In genomic region chr1:66932291-66932690, GRCh38 we compare ENCODE assay signal across 11 cellular contexts. TPM values are rescaled to one million over a fixed set of nuclear protein-coding genes. Genes with fewer than 3 reads are reported as not detected.
DNase-seq lines count a peak whose midpoint lies in the region; ATAC-seq, FAIRE-seq and TF ChIP-seq lines count a peak whose summit lies in the region.
"Had no signal": no experiment of that assay in that cellular context is flagged by ENCODE, and none has a peak within 500 bp of the region (broad histone marks: within the 10 kb centered on the region; RNA-seq: fewer than 3 reads in every experiment).

No MANE protein-coding gene starts in this region.

- H3K4me3 ChIP-seq in Caco-2 (ENCODE audit: low read depth, low read length) (no peak overlapping the region), K562 (peak overlapping the region; percentile 36), dorsolateral prefrontal cortex (peak overlapping the region in 18 of 59 donors; percentile 2 to 90 (median 83))

- H3K4me2 ChIP-seq in K562 (ENCODE audit: insufficient read depth, low read length): peak overlapping the region; percentile 56

- H3K4me3 Mint-ChIP-seq in Caco-2 (ENCODE audit: unreplicated experiment) (peak overlapping the region; percentile 83), nephron (peak overlapping the region; percentile 38 to 76 (median 39))

- H3K27ac Mint-ChIP-seq in Caco-2 (ENCODE audit: unreplicated experiment): no peak overlapping the region
- peak overlapping the region in 1 of 3 experiments; percentile 4 for H3K27ac Mint-ChIP-seq in nephron

- CTCF ChIA-PET in Caco-2 (lab: Charles Lee): no interaction called here
- CTCF ChIA-PET in K562 (lab: Yijun Ruan, JAX; ENCODE audit: low intra/inter-chr PET ratio): no interaction called here

- H3K9me1 ChIP-seq in K562 (ENCODE audit: control insufficient read depth, insufficient read depth, low read length): no peaks in the 10 kb centered on the region

- H2AFZ ChIP-seq in K562 (ENCODE audit: low read depth, low read length): no peak overlapping the region

- BruUV-seq in Caco-2 (replicated peaks; lab: Mats Ljungman, UMichigan) (no TSS peak), K562 (replicated peaks; lab: Mats Ljungman, UMichigan) (no TSS peak)

- no peak for TF ChIP-seq CTCF in Caco-2 (IDR thresholded peaks at IDR 0.05; ENCODE audit: insufficient read depth in 1 of 2, low read depth in 1 of 2, low read length in 1 of 2, severe bottlenecking in 1 of 2, unreplicated experiment in 1 of 2)
- no peak for TF ChIP-seq CTCF in K562 (IDR thresholded peaks at IDR 0.05 in 2 of 3, conservative IDR thresholded peaks at IDR 0.05 in 1 of 3; ENCODE audit: insufficient read depth in 2 of 3, low read depth in 1 of 3, low read length in 3 of 3)
- no peak for TF ChIP-seq CTCF in nephron (IDR thresholded peaks at IDR 0.05; ENCODE audit: unreplicated experiment in 3 of 3)
- TF ChIP-seq CTCF in dorsolateral prefrontal cortex (IDR thresholded peaks at IDR 0.05 in 54 of 56, conservative IDR thresholded peaks at IDR 0.05 in 2 of 56; ENCODE audit: low read depth in 1 of 56, partially characterized antibody in 56 of 56): no peak

- H3K27ac ChIP-seq in K562 (ENCODE audit: extremely low read depth, low read depth, low read length) (peak overlapping the region; percentile 89; the same call in 2 of the 3 replicates), dorsolateral prefrontal cortex (no peak overlapping the region)

- WGBS in K562 (ENCODE audit: insufficient coverage, low coverage, missing lambda C conversion rate): 0% methylated on average over 2 of the region's 2 CpGs

- in situ Hi-C loops in K562 (cut with MboI): no loop called here

- no peaks in the 10 kb centered on the region for H3K27me3 ChIP-seq in Caco-2 (replicated peaks; ENCODE audit: control insufficient read depth, insufficient read depth, low read length)
- no peaks in the 10 kb centered on the region for H3K27me3 ChIP-seq in K562 (ENCODE audit: control insufficient read depth in 2 of 2, insufficient read depth in 2 of 2, low read length in 2 of 2)
- no peaks in the 10 kb centered on the region for H3K27me3 ChIP-seq in dorsolateral prefrontal cortex

- no peak for ATAC-seq in K562
- ATAC-seq in HG02885 (IDR thresholded peaks at IDR 0.05; ENCODE audit: poor library complexity, unreplicated experiment): no peak

- TF ChIP-seq RAD21 in K562 (CRISPR knock-in tag; conservative IDR thresholded peaks at IDR 0.05 in 1 of 2, IDR thresholded peaks at IDR 0.05 in 1 of 2): no peak

- no peaks in the 10 kb centered on the region for H3K9me3 ChIP-seq in Caco-2
- H3K9me3 ChIP-seq in K562 (replicated peaks; ENCODE audit: control insufficient read depth, insufficient read depth, low read depth, low read length): no peaks in the 10 kb centered on the region

- H3K36me3 Mint-ChIP-seq in Caco-2 (ENCODE audit: insufficient read depth, unreplicated experiment) (no peaks in the 10 kb centered on the region), nephron (ENCODE audit: low read depth) (no peaks in the 10 kb centered on the region)

- POLR2A ChIA-PET in Caco-2 (lab: Charles Lee): no interaction called here
- POLR2A ChIA-PET in K562 (lab: Yijun Ruan, JAX): no interaction called here

- no peaks in the 10 kb centered on the region for H4K20me1 ChIP-seq in K562 (replicated peaks; ENCODE audit: control insufficient read depth, insufficient read depth, low read length)

- H3K27me3 Mint-ChIP-seq in Caco-2 (ENCODE audit: insufficient read depth, unreplicated experiment) (no peaks in the 10 kb centered on the region), nephron (ENCODE audit: low read depth) (no peaks in the 10 kb centered on the region)

- TF ChIP-seq POLR2A in K562 (conservative IDR thresholded peaks at IDR 0.05): no peak

- FAIRE-seq in K562 (lab: Jason Lieb, UNC): no peak
- FAIRE-seq: H54 had no signal

- peaks cover 11% of the 10 kb centered on the region for H3K4me1 Mint-ChIP-seq in Caco-2 (ENCODE audit: low read depth, unreplicated experiment)
- peaks cover 29% of the 10 kb centered on the region for H3K4me1 Mint-ChIP-seq in nephron

- H3K9me3 Mint-ChIP-seq in Caco-2 (ENCODE audit: unreplicated experiment) (no peaks in the 10 kb centered on the region), nephron (no peaks in the 10 kb centered on the region)

- no peak for DNase-seq in Caco-2
- DNase-seq in KG1 (lab: John Stamatoyannopoulos, UW): peak; percentile 30
- no peak for DNase-seq in K562 (ENCODE audit: extremely low read depth in 1 of 4, low spot score in 3 of 4)
- no peak for DNase-seq in dorsolateral prefrontal cortex
- no peak for DNase-seq in LoVo (ENCODE audit: low spot score)
- no peak for DNase-seq in globus pallidus (ENCODE audit: low spot score)
- DNase-seq: MV-4-11, T-helper 9 cell had no signal

- H3K4me1 ChIP-seq in Caco-2 (peaks cover 7% of the 10 kb centered on the region; the same call in 1 of the 2 replicates), K562 (replicated peaks in 1 of 2; ENCODE audit: control insufficient read depth in 2 of 2, insufficient read depth in 2 of 2, low read length in 2 of 2) (peaks cover 8 to 21% of the 10 kb centered on the region in 2 experiments; a peak in 4 of 5 replicates)

- peak overlapping the region in 1 of 2 experiments; percentile 88; a peak in 2 of 4 replicates for H3K9ac ChIP-seq in K562 (ENCODE audit: insufficient read depth in 1 of 2, low read depth in 2 of 2, low read length in 2 of 2)

- H3K36me3 ChIP-seq in Caco-2 (ENCODE audit: control insufficient read depth, insufficient read depth, low read length) (no peaks in the 10 kb centered on the region), K562 (ENCODE audit: control insufficient read depth, insufficient read depth, low read length) (peaks cover 2% of the 10 kb centered on the region; the same call in 1 of the 3 replicates)

- intact Hi-C loops in Caco-2 (cut with micrococcal nuclease; ENCODE audit: unreplicated experiment) (loop anchor here (10.0 kb wide), 2 partner anchors 123 to 167 kb away; partner anchors contain the start of gene SLC35D1), K562 (cut with micrococcal nuclease) (loop anchor here (5.0 to 10.0 kb wide), 2 partner anchors 755 to 1457 kb away; partner anchors contain the start of gene GADD45A), dorsolateral prefrontal cortex (cut with DNase I) (no loop called here)

- peaks cover 98% of the 10 kb centered on the region for H3K79me2 ChIP-seq in K562 (ENCODE audit: control insufficient read depth, insufficient read depth, low read length)

- TF ChIP-seq EP300 in K562 (IDR thresholded peaks at IDR 0.05; ENCODE audit: low read length): no peak

RNA-seq across cellular contexts. Expression of gene MIER1, which starts 7.5 kb away (rescaled TPM):
- total RNA-seq in Caco-2 (2022): 12.3 and 17.2 TPM in 2 replicates
- total RNA-seq in K562 (2011; cell fraction: chromatin; rRNA removed; ENCODE audit: low replicate concordance): 20.1 and 103 TPM in 2 replicates
- 10.7 and 14.5 TPM in 2 replicates for total RNA-seq in K562 (2011; cell fraction: nucleolus; rRNA removed)
- total RNA-seq in K562 (2011; cell fraction: nucleoplasm; rRNA removed): 40.5 and 69.3 TPM in 2 replicates
- 14.7 and 17.6 TPM in 2 replicates for total RNA-seq in K562 (2014; rRNA removed)
- 34.8 and 41.3 TPM in 2 replicates for total RNA-seq in K562 (2014; rRNA removed; fragmentation: Illumina TruSeq; extraction: Trizol)
- 28.7 and 28.9 TPM in 2 replicates for total RNA-seq in K562 (2015; rRNA removed; fragmentation: Illumina TruSeq; extraction: Trizol)
- total RNA-seq in K562 (2021): 23.1 and 23.7 TPM in 2 replicates
- 13.5 and 16.3 TPM in 2 replicates for polyA plus RNA-seq in K562 (2011; rRNA removed)
- polyA plus RNA-seq in K562 (2011; cell fraction: cytosol; rRNA removed): 1.7 and 4.6 TPM in 2 replicates
- polyA plus RNA-seq in K562 (2011; cell fraction: nucleus; rRNA removed): 9.3 and 12.9 TPM in 2 replicates
- 10.5 and 15.0 TPM in 2 replicates for polyA plus RNA-seq in K562 (2012)
- polyA plus RNA-seq in K562 (2014; fragmentation: Illumina TruSeq; extraction: Trizol): 16.4 and 18.4 TPM in 2 replicates
- 10 to 100 TPM; 21.5 to 23.7 TPM for polyA plus RNA-seq in K562 (2014; fragmentation: Nextera tagmentation; extraction: Ambion mirVana)
- polyA plus RNA-seq in K562 (2014; rRNA removed): 13.7 and 13.9 TPM in 2 replicates
- 55.8 and 70.1 TPM in 2 replicates for polyA minus RNA-seq in K562 (2011; rRNA and poly(A)+ RNA removed)
- polyA minus RNA-seq in K562 (2011; cell fraction: cytosol; rRNA and poly(A)+ RNA removed): 17.5 and 20.6 TPM in 2 replicates
- polyA minus RNA-seq in K562 (2011; cell fraction: nucleus; rRNA and poly(A)+ RNA removed): 28.3 and 43.8 TPM in 2 replicates
- total RNA-seq in dorsolateral prefrontal cortex: 10 to 100 TPM; 25.1 to 40.5 (median 32.1) TPM

RNA-seq across cellular contexts. Expression of gene DNAI4, which starts 7.6 kb away (rescaled TPM):
- 0.84 and 1.4 TPM in 2 replicates for total RNA-seq in Caco-2 (2022)
- total RNA-seq in K562 (2011; cell fraction: chromatin; rRNA removed; ENCODE audit: low replicate concordance): 0.32 and 2.8 TPM in 2 replicates
- total RNA-seq in K562 (2011; cell fraction: nucleolus; rRNA removed): 0.13 and 0.17 TPM in 2 replicates
- 1.2 and 2.4 TPM in 2 replicates for total RNA-seq in K562 (2011; cell fraction: nucleoplasm; rRNA removed)
- 0.73 TPM in 1 of 2 replicates, not detected in the other for total RNA-seq in K562 (2014; rRNA removed)
- 2.9 and 3.5 TPM in 2 replicates for total RNA-seq in K562 (2014; rRNA removed; fragmentation: Illumina TruSeq; extraction: Trizol)
- 1.2 and 4.0 TPM in 2 replicates for total RNA-seq in K562 (2015; rRNA removed; fragmentation: Illumina TruSeq; extraction: Trizol)
- total RNA-seq in K562 (2021): 2.9 TPM in 2 replicates
- polyA plus RNA-seq in K562 (2011; rRNA removed): 3.6 and 4.8 TPM in 2 replicates
- 0.10 and 0.44 TPM in 2 replicates for polyA plus RNA-seq in K562 (2011; cell fraction: cytosol; rRNA removed)
- polyA plus RNA-seq in K562 (2011; cell fraction: nucleus; rRNA removed): 0.43 and 1.2 TPM in 2 replicates
- polyA plus RNA-seq in K562 (2012): 1.1 and 2.6 TPM in 2 replicates
- 0.83 and 1.7 TPM in 2 replicates for polyA plus RNA-seq in K562 (2014; fragmentation: Illumina TruSeq; extraction: Trizol)
- 1 to 10 TPM; 1.8 to 2.2 TPM for polyA plus RNA-seq in K562 (2014; fragmentation: Nextera tagmentation; extraction: Ambion mirVana)
- polyA plus RNA-seq in K562 (2014; rRNA removed): 0.31 and 0.57 TPM in 2 replicates
- 1.9 and 5.0 TPM in 2 replicates for polyA minus RNA-seq in K562 (2011; rRNA and poly(A)+ RNA removed)
- polyA minus RNA-seq in K562 (2011; cell fraction: cytosol; rRNA and poly(A)+ RNA removed): 0.76 and 1.9 TPM in 2 replicates
- 0.27 and 0.89 TPM in 2 replicates for polyA minus RNA-seq in K562 (2011; cell fraction: nucleus; rRNA and poly(A)+ RNA removed)
- 10 to 100 TPM; 17.6 to 69.1 (median 35.3) TPM for total RNA-seq in dorsolateral prefrontal cortex

Comparison
In these comparisons a context has a peak if more than half of its experiments do, and no peak if none do; other contexts are left out.
1. intact Hi-C loops: an anchor here in Caco-2 (10.0 kb wide) and K562 (5.0 to 10.0 kb wide); none called in dorsolateral prefrontal cortex.